19 cellular contexts compared by ENCODE assay signal in the genomic region with DNA sequence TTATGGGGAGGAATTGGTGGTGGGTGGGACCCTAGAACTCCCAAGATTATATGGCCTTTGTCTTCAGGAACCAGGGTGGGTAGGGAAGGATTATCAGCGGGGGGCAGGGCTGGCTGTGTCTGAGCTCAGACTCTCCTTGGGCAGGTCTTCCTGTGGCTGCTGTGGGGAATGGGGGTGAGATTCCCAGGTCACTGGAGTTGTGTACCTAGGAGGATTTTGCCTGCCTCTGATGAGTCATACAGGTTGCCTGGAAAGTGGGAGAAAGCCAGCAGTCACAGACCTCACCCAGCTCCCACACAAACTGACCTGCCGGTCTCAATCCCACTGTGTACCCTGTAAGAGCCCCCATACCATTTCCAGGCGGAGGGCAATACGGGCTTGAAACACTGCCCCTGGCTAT.
DNase-seq lines count a peak whose midpoint lies in the region; ATAC-seq and TF ChIP-seq lines count a peak whose summit lies in the region.
"Had no signal": no experiment of that assay in that cellular context is flagged by ENCODE, and none has a peak within 500 bp of the region (broad histone marks: within the 10 kb centered on the region; RNA-seq: fewer than 3 reads in every experiment).

No MANE protein-coding gene starts in this region.

- H3K36me3 Mint-ChIP-seq in Calu3 (ENCODE audit: insufficient read depth, unreplicated experiment) (peaks cover 10% of the 10 kb centered on the region), neural crest cell (ENCODE audit: low read depth) (peaks cover 4% of the 10 kb centered on the region), T-cell (no peaks in the 10 kb centered on the region)
- H3K36me3 Mint-ChIP-seq: CD4-positive, CD25-positive, alpha-beta regulatory T cell had no signal

- no peak for TF ChIP-seq CTCF in Calu3 (IDR thresholded peaks at IDR 0.05; ENCODE audit: unreplicated experiment)
- TF ChIP-seq CTCF in RWPE2 (IDR thresholded peaks at IDR 0.05; ENCODE audit: poor library complexity, severe bottlenecking): no peak
- no peak for TF ChIP-seq CTCF in foreskin keratinocyte (conservative IDR thresholded peaks at IDR 0.05)
- TF ChIP-seq CTCF in neural crest cell (conservative IDR thresholded peaks at IDR 0.05): no peak

- H3K4me1 Mint-ChIP-seq in Calu3 (ENCODE audit: low read depth, unreplicated experiment): no peaks in the 10 kb centered on the region
- H3K4me1 Mint-ChIP-seq in neural crest cell: no peaks in the 10 kb centered on the region
- H3K4me1 Mint-ChIP-seq in T-cell: no peaks in the 10 kb centered on the region
- H3K4me1 Mint-ChIP-seq: CD4-positive, CD25-positive, alpha-beta regulatory T cell had no signal

- no peaks in the 10 kb centered on the region for H3K27me3 Mint-ChIP-seq in Calu3 (ENCODE audit: unreplicated experiment)
- no peaks in the 10 kb centered on the region for H3K27me3 Mint-ChIP-seq in neural crest cell (ENCODE audit: low read depth)
- no peaks in the 10 kb centered on the region for H3K27me3 Mint-ChIP-seq in T-cell
- H3K27me3 Mint-ChIP-seq: CD4-positive, CD25-positive, alpha-beta regulatory T cell had no signal

- H3K36me3 ChIP-seq in RWPE2 (ENCODE audit: low read depth): no peaks in the 10 kb centered on the region
- H3K36me3 ChIP-seq: BE2C had no signal

- H3K27ac ChIP-seq in RWPE2 (ENCODE audit: poor library complexity, severe bottlenecking): no peak overlapping the region
- no peak overlapping the region for H3K27ac ChIP-seq in foreskin keratinocyte

- POLR2A ChIA-PET in T-cell (lab: Charles Lee): no interaction called here

- intact Hi-C loops in Calu3 (cut with micrococcal nuclease; ENCODE audit: unreplicated experiment): no loop called here

- BruUV-seq in Calu3 (replicated peaks; lab: Mats Ljungman, UMichigan): no TSS peak

- DNase-seq in Calu3 (peak; percentile 13), RWPE2 (ENCODE audit: low spot score) (no peak), foreskin keratinocyte (no peak), neural crest cell (ENCODE audit: low read depth, low spot score) (no peak), middle frontal gyrus (ENCODE audit: extremely low spot score, low spot score) (no peak), hepatic stellate cell (ENCODE audit: low spot score) (no peak), T-cell (no peak)
- DNase-seq: BE2C; CD4-positive, CD25-positive, alpha-beta regulatory T cell; COR-L47; DMS153; EL; KG1; MV-4-11; NCI-H1694 treated with DMSO at 0.1 percent for 48 hours; NCI-H510A treated with DMSO at 0.1 percent for 48 hours; NCI-H774; SHP77 treated with DMSO at 0.1 percent for 48 hours had no signal

- H3K27me3 ChIP-seq in RWPE2 (ENCODE audit: insufficient read depth, poor library complexity, severe bottlenecking): no peaks in the 10 kb centered on the region
- H3K27me3 ChIP-seq in foreskin keratinocyte: no peaks in the 10 kb centered on the region
- H3K27me3 ChIP-seq: BE2C had no signal

- H3K27ac Mint-ChIP-seq in Calu3 (ENCODE audit: unreplicated experiment) (peak overlapping the region; percentile 39), neural crest cell (ENCODE audit: unreplicated experiment) (peak overlapping the region; percentile 6), T-cell (no peak overlapping the region)
- H3K27ac Mint-ChIP-seq: CD4-positive, CD25-positive, alpha-beta regulatory T cell had no signal

- ATAC-seq in RWPE2 (ENCODE audit: low read depth) (peak; percentile 38; the same call in 1 of the 3 replicates), foreskin keratinocyte (peak; percentile 28), T-cell (replicated peaks in 1 of 4) (no peak)
- ATAC-seq: GM12878 had no signal

- H3K4me1 ChIP-seq in RWPE2 (ENCODE audit: insufficient read depth, poor library complexity, severe bottlenecking) (no peaks in the 10 kb centered on the region), foreskin keratinocyte (no peaks in the 10 kb centered on the region)
- H3K4me1 ChIP-seq: BE2C had no signal

- no peak overlapping the region for H3K4me3 ChIP-seq in RWPE2 (ENCODE audit: severe bottlenecking)
- H3K4me3 ChIP-seq: GM12878 had no signal

- H3K9me3 ChIP-seq in RWPE2 (ENCODE audit: severe bottlenecking): no peaks in the 10 kb centered on the region
- H3K9me3 ChIP-seq: BE2C had no signal

- CTCF ChIA-PET in Calu3 (lab: Charles Lee) (interaction anchor here (0.7 kb wide), 1 partner anchor 17 kb away, joined by 3 read pairs; no protein-coding TSS in a partner anchor), T-cell (lab: Charles Lee) (no interaction called here)

- H3K4me3 Mint-ChIP-seq in Calu3 (ENCODE audit: low read depth, unreplicated experiment) (no peak overlapping the region), neural crest cell (no peak overlapping the region), T-cell (no peak overlapping the region)
- H3K4me3 Mint-ChIP-seq: CD4-positive, CD25-positive, alpha-beta regulatory T cell had no signal

- H3K9me3 Mint-ChIP-seq in Calu3 (ENCODE audit: low read depth, unreplicated experiment) (peaks cover 7% of the 10 kb centered on the region), neural crest cell (peaks cover 13% of the 10 kb centered on the region), T-cell (peaks cover 16 to 24% (median 18%) of the 10 kb centered on the region in 3 donors)

Comparison
In these comparisons a context has a peak if more than half of its experiments do, and no peak if none do; other contexts are left out.
1. H3K27ac Mint-ChIP-seq: peak in Calu3 (single experiment) and neural crest cell (single experiment); none in T-cell (0 of 2).
2. ATAC-seq: peak in RWPE2 (single experiment) and foreskin keratinocyte (single experiment); none in T-cell (0 of 4).